Comparison of ENCODE assay signal across 17 cellular contexts in genomic region chr2:121709776-121710469, GRCh38.
"Had no signal": no experiment of that assay in that cellular context is flagged by ENCODE, and none has a peak within 500 bp of the region (broad histone marks: within the 10 kb centered on the region; RNA-seq: fewer than 3 reads in every experiment).

No MANE protein-coding gene starts in this region.

- H3K27me3 Mint-ChIP-seq: activated naive CD8-positive, alpha-beta T cell treated with anti-CD3 and anti-CD28 coated beads for 36 hours; natural killer cell treated with Interleukin-12 subunit alpha and Interleukin-12 subunit beta and Interleukin-15 and Interleukin-18, amount 100 ng/mL, for 72 hours had no signal

- H3K4me1 ChIP-seq: psoas muscle, vagina had no signal

- H3K36me3 ChIP-seq: esophagus muscularis mucosa, transverse colon, vagina had no signal

- H3K4me1 Mint-ChIP-seq: activated CD4-positive, alpha-beta T cell treated with anti-CD3 and anti-CD28 coated beads, Interleukin-2, amount 10 ng/mL, durations not matched to agents 7 days and 5 days; activated naive CD8-positive, alpha-beta T cell treated with anti-CD3 and anti-CD28 coated beads for 36 hours had no signal

- H3K27ac Mint-ChIP-seq: activated CD4-positive, alpha-beta T cell treated with anti-CD3 and anti-CD28 coated beads, Interleukin-2, amount 10 ng/mL, durations not matched to agents 7 days and 5 days; activated naive CD8-positive, alpha-beta T cell treated with anti-CD3 and anti-CD28 coated beads for 36 hours; activated T-cell treated with anti-CD3 and anti-CD28 coated beads, Interleukin-2, amount 50 U/mL, for 72 hours; natural killer cell treated with Interleukin-12 subunit alpha and Interleukin-12 subunit beta and Interleukin-15 and Interleukin-18, amount 100 ng/mL, for 72 hours had no signal

- H3K27ac ChIP-seq: esophagus muscularis mucosa, psoas muscle, transverse colon, vagina had no signal

- H3K27me3 ChIP-seq: esophagus muscularis mucosa, transverse colon, vagina had no signal

- H3K9me3 ChIP-seq: esophagus muscularis mucosa, psoas muscle, transverse colon, vagina had no signal

- DNase-seq: activated CD4-positive, alpha-beta T cell treated with anti-CD3 and anti-CD28 coated beads, Interleukin-2, amount 10 ng/mL, durations not matched to agents 7 days and 5 days; activated CD4-positive, CD25-positive, alpha-beta regulatory T cell; activated CD8-positive, alpha-beta memory T cell treated with anti-CD3 and anti-CD28 coated beads, Interleukin-2, amount 50 U/mL, for 48 hours; activated naive CD8-positive, alpha-beta T cell treated with anti-CD3 and anti-CD28 coated beads for 36 hours; activated T-cell treated with anti-CD3 and anti-CD28 coated beads, Interleukin-2, amount 50 U/mL, for 72 hours; amygdala; hippocampal formation; kidney; left ventricle myocardium superior; mesendoderm; psoas muscle; stimulated activated naive CD8-positive, alpha-beta T cell treated with anti-CD3 and anti-CD28 coated beads, Interleukin-15, Interleukin-2, amounts not matched to agents 100 U/mL and 50 U/mL, for 24 hours; transverse colon had no signal

- H3K4me3 ChIP-seq: esophagus muscularis mucosa, psoas muscle, transverse colon, vagina had no signal

- H3K9me3 Mint-ChIP-seq: activated CD4-positive, alpha-beta T cell treated with anti-CD3 and anti-CD28 coated beads, Interleukin-2, amount 10 ng/mL, durations not matched to agents 7 days and 5 days; activated naive CD8-positive, alpha-beta T cell treated with anti-CD3 and anti-CD28 coated beads for 36 hours; activated T-cell treated with anti-CD3 and anti-CD28 coated beads, Interleukin-2, amount 50 U/mL, for 72 hours; natural killer cell treated with Interleukin-12 subunit alpha and Interleukin-12 subunit beta and Interleukin-15 and Interleukin-18, amount 100 ng/mL, for 72 hours had no signal

- H3K36me3 Mint-ChIP-seq: activated naive CD8-positive, alpha-beta T cell treated with anti-CD3 and anti-CD28 coated beads for 36 hours; natural killer cell treated with Interleukin-12 subunit alpha and Interleukin-12 subunit beta and Interleukin-15 and Interleukin-18, amount 100 ng/mL, for 72 hours had no signal

- H3K4me3 Mint-ChIP-seq: activated CD4-positive, alpha-beta T cell treated with anti-CD3 and anti-CD28 coated beads, Interleukin-2, amount 10 ng/mL, durations not matched to agents 7 days and 5 days; activated naive CD8-positive, alpha-beta T cell treated with anti-CD3 and anti-CD28 coated beads for 36 hours; activated T-cell treated with anti-CD3 and anti-CD28 coated beads, Interleukin-2, amount 50 U/mL, for 72 hours; natural killer cell treated with Interleukin-12 subunit alpha and Interleukin-12 subunit beta and Interleukin-15 and Interleukin-18, amount 100 ng/mL, for 72 hours had no signal

- ATAC-seq: activated T-cell treated with anti-CD3 and anti-CD28 coated beads, Interleukin-2, amount 50 U/mL, for 72 hours; left ventricle myocardium superior; natural killer cell treated with Interleukin-12 subunit alpha and Interleukin-12 subunit beta and Interleukin-15 and Interleukin-18, amount 100 ng/mL, for 72 hours; psoas muscle; sciatic nerve; stimulated activated naive CD8-positive, alpha-beta T cell treated with anti-CD3 and anti-CD28 coated beads, Interleukin-15, Interleukin-2, amounts not matched to agents 100 U/mL and 50 U/mL, for 24 hours had no signal
